In the genomic region with DNA sequence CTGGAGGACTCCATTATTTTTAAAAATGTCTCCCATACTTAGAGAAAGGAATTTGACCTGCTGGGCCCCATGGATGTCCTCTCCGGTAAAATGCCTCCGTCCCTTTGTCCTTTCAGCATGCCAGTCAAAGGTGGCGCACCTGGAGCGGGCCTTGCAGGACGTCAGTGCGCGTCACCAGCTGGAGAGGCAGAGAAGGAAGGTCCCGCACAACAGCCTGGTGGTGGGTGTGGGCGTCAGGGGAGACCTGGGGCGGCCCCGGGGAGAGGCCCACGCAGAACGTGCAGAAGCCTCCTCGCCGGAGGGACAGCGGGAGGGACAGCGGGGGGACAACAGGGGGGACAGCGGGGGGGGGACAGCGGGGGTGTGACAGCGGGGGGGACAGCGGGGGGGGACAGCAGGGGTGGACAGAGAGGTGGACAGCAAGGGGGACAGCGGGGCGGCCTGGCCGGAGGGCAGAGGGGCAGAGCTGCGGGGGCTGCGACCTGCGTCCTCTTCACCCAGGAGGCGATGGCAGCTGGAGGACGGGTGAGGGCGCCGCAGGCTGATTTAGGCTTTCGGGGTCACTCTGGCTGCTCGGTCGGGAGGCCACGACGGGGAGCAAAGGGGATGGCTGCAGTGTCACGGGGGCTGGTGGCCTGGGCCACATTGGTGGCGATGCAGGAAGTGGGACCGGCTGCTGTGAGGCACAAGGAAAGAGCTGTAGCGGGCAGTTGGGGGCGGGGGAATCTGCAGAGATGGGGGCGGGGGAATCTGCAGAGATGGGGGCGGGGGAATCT, we compare ENCODE assay signal across 17 cellular contexts. TPM values are rescaled to one million over a fixed set of nuclear protein-coding genes. Genes with fewer than 3 reads are reported as not detected.
DNase-seq lines count a peak whose midpoint lies in the region; ATAC-seq, FAIRE-seq and TF ChIP-seq lines count a peak whose summit lies in the region.
"Had no signal": no experiment of that assay in that cellular context is flagged by ENCODE, and none has a peak within 500 bp of the region (broad histone marks: within the 10 kb centered on the region; RNA-seq: fewer than 3 reads in every experiment).

No MANE protein-coding gene starts in this region.

- H3K36me3 Mint-ChIP-seq in activated T-helper 17 cell treated with anti-CD3 and anti-CD28 coated beads, Interleukin-2, amount 50 U/mL, for 72 hours (ENCODE audit: low read depth): no peaks in the 10 kb centered on the region

- BruUV-seq in OCI-LY7 (replicated peaks; lab: Mats Ljungman, UMichigan): no TSS peak

- no peaks in the 10 kb centered on the region for H3K79me2 ChIP-seq in OCI-LY7 (ENCODE audit: insufficient read depth, low read depth, low read length)

- no peak for FAIRE-seq in A549 (lab: Jason Lieb, UNC)
- FAIRE-seq: colon had no signal

- H3K27me3 Mint-ChIP-seq in activated T-helper 17 cell treated with anti-CD3 and anti-CD28 coated beads, Interleukin-2, amount 50 U/mL, for 72 hours: no peaks in the 10 kb centered on the region

- H3K79me1 ChIP-seq in mesenchymal stem cell (replicated peaks; ENCODE audit: low read length, poor library complexity, severe bottlenecking): no peaks in the 10 kb centered on the region

- TF ChIP-seq EP300 in A549 (IDR thresholded peaks at IDR 0.05): no peak

- H3K9me3 ChIP-seq in A549 (no peaks in the 10 kb centered on the region), mesenchymal stem cell (ENCODE audit: control insufficient read depth, low read length) (no peaks in the 10 kb centered on the region), ascending aorta (no peaks in the 10 kb centered on the region), OCI-LY7 (ENCODE audit: low read length) (no peaks in the 10 kb centered on the region)
- H3K9me3 ChIP-seq: adrenal gland, lower lobe of right lung, thoracic aorta had no signal

- peak in 1 of 2 experiments; percentile 22 for DNase-seq in A549 (ENCODE audit: low read depth in 1 of 2, low spot score in 1 of 2)
- DNase-seq in mesenchymal stem cell: no peak
- no peak for DNase-seq in ascending aorta (ENCODE audit: low spot score in 2 of 2)
- DNase-seq in NCI-H226: no peak
- DNase-seq in OCI-LY7 (ENCODE audit: low spot score): no peak
- DNase-seq in KBM-7: no peak
- DNase-seq: activated B cell treated with CpG ODN at 0.5 μM for 24 hours, activated T-cell treated with anti-CD3 and anti-CD28 coated beads for 4 hours, erythroblast, lower lobe of right lung, NCI-H187 treated with DMSO at 0.1 percent for 48 hours, occipital lobe had no signal

- 80% methylated on average over 14 of the region's 43 CpGs for WGBS in A549 (ENCODE audit: missing lambda C conversion rate)
- 57% methylated on average over 31 of the region's 43 CpGs for WGBS in mesenchymal stem cell

- H3K27ac Mint-ChIP-seq in activated T-helper 17 cell treated with anti-CD3 and anti-CD28 coated beads, Interleukin-2, amount 50 U/mL, for 72 hours: no peak overlapping the region
- H3K27ac Mint-ChIP-seq: activated B cell treated with CpG ODN at 0.5 μM for 24 hours had no signal

- TF ChIP-seq CTCF in A549 (IDR thresholded peaks at IDR 0.05) (no peak), ascending aorta (IDR thresholded peaks at IDR 0.05) (no peak), OCI-LY7 (conservative IDR thresholded peaks at IDR 0.05; ENCODE audit: low read length) (no peak)

- H3K4me3 ChIP-seq in A549: no peak overlapping the region
- H3K4me3 ChIP-seq in mesenchymal stem cell (ENCODE audit: insufficient read depth in 1 of 2, low read depth in 1 of 2, low read length in 2 of 2): no peak overlapping the region
- H3K4me3 ChIP-seq in ascending aorta: no peak overlapping the region
- H3K4me3 ChIP-seq in OCI-LY7 (ENCODE audit: low read depth, low read length, poor library complexity, severe bottlenecking): no peak overlapping the region
- H3K4me3 ChIP-seq: adrenal gland, lower lobe of right lung, thoracic aorta had no signal

- no peak for TF ChIP-seq POLR2A in A549 (IDR thresholded peaks at IDR 0.05; ENCODE audit: low read length)

- H3K36me3 ChIP-seq in mesenchymal stem cell (ENCODE audit: control insufficient read depth in 1 of 2, insufficient read depth in 2 of 2, low read depth in 1 of 2, low read length in 2 of 2): no peaks in the 10 kb centered on the region
- H3K36me3 ChIP-seq in ascending aorta: no peaks in the 10 kb centered on the region
- no peaks in the 10 kb centered on the region for H3K36me3 ChIP-seq in OCI-LY7 (ENCODE audit: insufficient read depth, low read length)
- H3K36me3 ChIP-seq: adrenal gland, lower lobe of right lung, thoracic aorta had no signal

- in situ Hi-C loops in KBM-7 (cut with MboI; ENCODE audit: low pct_unique_long_range_greater_than_20kb, low sequenced_read_pairs): no loop called here

- ATAC-seq in A549 (peak; percentile 30 to 59; a peak in 5 of 6 replicates), GM18519 (IDR thresholded peaks at IDR 0.05; ENCODE audit: low FRiP score, unreplicated experiment) (peak; percentile 51)
- ATAC-seq in activated T-helper 17 cell treated with anti-CD3 and anti-CD28 coated beads, Interleukin-2, amount 50 U/mL, for 72 hours (replicated peaks): peak; percentile 59
- ATAC-seq: lower lobe of right lung had no signal

- peak overlapping the region; percentile 72 for H2AFZ ChIP-seq in mesenchymal stem cell (ENCODE audit: low read depth, low read length)
- no peak overlapping the region for H2AFZ ChIP-seq in OCI-LY7 (ENCODE audit: low read length)

- no peak overlapping the region for H2AK5ac ChIP-seq in mesenchymal stem cell (ENCODE audit: low read length, severe bottlenecking)

- intact Hi-C loops in ascending aorta (cut with DNase I) (no loop called here), OCI-LY7 (cut with micrococcal nuclease; ENCODE audit: unreplicated experiment) (no loop called here)

- POLR2A ChIA-PET in A549 (lab: Yijun Ruan, JAX) (no interaction called here), OCI-LY7 (lab: Charles Lee) (no interaction called here)

- no peaks in the 10 kb centered on the region for H3K9me3 Mint-ChIP-seq in activated T-helper 17 cell treated with anti-CD3 and anti-CD28 coated beads, Interleukin-2, amount 50 U/mL, for 72 hours

- no peaks in the 10 kb centered on the region for H4K20me1 ChIP-seq in OCI-LY7 (ENCODE audit: insufficient read depth, low read length)

- H3K27me3 ChIP-seq in mesenchymal stem cell (ENCODE audit: control insufficient read depth in 1 of 2, insufficient read depth in 1 of 2, low read length in 2 of 2) (peaks cover 0 to 23% of the 10 kb centered on the region in 2 experiments), ascending aorta (no peaks in the 10 kb centered on the region)
- H3K27me3 ChIP-seq: adrenal gland had no signal

- H3K4me3 Mint-ChIP-seq in activated T-helper 17 cell treated with anti-CD3 and anti-CD28 coated beads, Interleukin-2, amount 50 U/mL, for 72 hours: peak overlapping the region; percentile 10
- H3K4me3 Mint-ChIP-seq: activated B cell treated with CpG ODN at 0.5 μM for 24 hours had no signal

- H3K4me1 ChIP-seq in A549 (0 out of 3 replicates have a peak, but pooled peaks cover 7% of the 10 kb centered on the region), mesenchymal stem cell (ENCODE audit: control insufficient read depth, insufficient read depth, low read depth, low read length) (no peaks in the 10 kb centered on the region), ascending aorta (no peaks in the 10 kb centered on the region), OCI-LY7 (ENCODE audit: insufficient read depth, low read length, poor library complexity, severe bottlenecking) (no peaks in the 10 kb centered on the region)
- H3K4me1 ChIP-seq: adrenal gland, lower lobe of right lung had no signal

- H3K27ac ChIP-seq in A549: peak overlapping the region in 1 of 2 experiments; percentile 75; a peak in 3 of 6 replicates
- no peak overlapping the region for H3K27ac ChIP-seq in mesenchymal stem cell (ENCODE audit: low read length, poor library complexity, severe bottlenecking)
- no peak overlapping the region for H3K27ac ChIP-seq in ascending aorta
- no peak overlapping the region for H3K27ac ChIP-seq in OCI-LY7 (ENCODE audit: low read depth, low read length, poor library complexity, severe bottlenecking)
- H3K27ac ChIP-seq: adrenal gland, lower lobe of right lung, thoracic aorta had no signal

- no peak overlapping the region for H3K9ac ChIP-seq in mesenchymal stem cell (ENCODE audit: low read length)

- TF ChIP-seq RAD21 in A549 (conservative IDR thresholded peaks at IDR 0.05 in 1 of 2, IDR thresholded peaks at IDR 0.05 in 1 of 2): 0 out of 5 replicates have a peak, but pooled peaks of 1 of the 2 experiments have one; percentile 11

- H2BK120ac ChIP-seq in mesenchymal stem cell (ENCODE audit: low read depth, low read length): peak overlapping the region; percentile 8

- peak overlapping the region; percentile 95 for H4K8ac ChIP-seq in mesenchymal stem cell (ENCODE audit: low read length)

- no peaks in the 10 kb centered on the region for H3K4me1 Mint-ChIP-seq in activated T-helper 17 cell treated with anti-CD3 and anti-CD28 coated beads, Interleukin-2, amount 50 U/mL, for 72 hours
- H3K4me1 Mint-ChIP-seq: activated B cell treated with CpG ODN at 0.5 μM for 24 hours had no signal

- peak overlapping the region; percentile 83 for H4K91ac ChIP-seq in mesenchymal stem cell (ENCODE audit: low read length)

- peak overlapping the region; percentile 89 to 94 for H3K18ac ChIP-seq in mesenchymal stem cell (ENCODE audit: low read depth in 1 of 2, low read length in 2 of 2)

- no peak overlapping the region for H3K14ac ChIP-seq in mesenchymal stem cell (ENCODE audit: low read length in 2 of 2)

- CTCF ChIA-PET in A549 (lab: Yijun Ruan, JAX): interaction anchor here (0.6 to 1.2 kb wide), 3 partner anchors 134 to 314 kb away, joined by 3 to 4 read pairs (median 3); no protein-coding TSS in a partner anchor
- CTCF ChIA-PET in OCI-LY7 (lab: Charles Lee; ENCODE audit: unreplicated experiment): no interaction called here

- H3K4me2 ChIP-seq in A549: peak overlapping the region; percentile 34; the same call in 1 of the 3 replicates
- no peak overlapping the region for H3K4me2 ChIP-seq in mesenchymal stem cell (ENCODE audit: low read length, poor library complexity, severe bottlenecking)
- H3K4me2 ChIP-seq in OCI-LY7 (ENCODE audit: low read length): no peak overlapping the region

- H2BK12ac ChIP-seq in mesenchymal stem cell (ENCODE audit: low read length in 2 of 2): peak overlapping the region in 1 of 2 experiments; percentile 60

- no peak overlapping the region for H3K23ac ChIP-seq in mesenchymal stem cell (ENCODE audit: low read length in 2 of 2)

- H3K4ac ChIP-seq in mesenchymal stem cell (ENCODE audit: low read depth in 1 of 2, low read length in 2 of 2): no peak overlapping the region

- H2BK5ac ChIP-seq in mesenchymal stem cell (ENCODE audit: low read depth, low read length, poor library complexity, severe bottlenecking): no peak overlapping the region

- no peaks in the 10 kb centered on the region for H3K9me2 ChIP-seq in OCI-LY7 (ENCODE audit: insufficient read depth, low read length)

- no peak overlapping the region for H2BK15ac ChIP-seq in mesenchymal stem cell (ENCODE audit: low read depth, poor library complexity, severe bottlenecking)

RNA-seq across cellular contexts. Expression of a gene that starts 0.9 kb away (rescaled TPM):
- polyA plus RNA-seq in A549 (2011; rRNA removed) (0.04 and 0.13 TPM in 2 replicates), A549 (2017; fragmentation: RNase III; extraction: RNeasy Plus Mini Kit Qiagen cat#74134 plus additional on column Dnase treatment) (0.06 to 0.49 TPM (median 0.15 TPM) in 3 replicates)
- polyA plus RNA-seq in A549 (2012; cell fraction: cytosol; rRNA removed): 0.05 and 0.07 TPM in 2 replicates
- 0.16 and 0.24 TPM in 2 replicates for polyA plus RNA-seq in A549 (2012; cell fraction: nucleus; rRNA removed)
- not detected in 2 replicates for polyA minus RNA-seq in A549 (2011; rRNA and poly(A)+ RNA removed)
- 1 to 10 TPM in 1 of 2 donors, not detected in 1; 1.8 TPM for total RNA-seq in activated T-helper 17 cell treated with anti-CD3 and anti-CD28 coated beads, Interleukin-2, amount 50 U/mL, for 72 hours
- polyA plus RNA-seq in mesenchymal stem cell (2013, experiment 1 of 2): 0.40 TPM
- 0.63 TPM for polyA plus RNA-seq in mesenchymal stem cell (2013, experiment 2 of 2)
- total RNA-seq in ascending aorta (not detected), OCI-LY7 (2022) (not detected in 2 replicates)
- not detected in 2 replicates for total RNA-seq in OCI-LY7 (2014; rRNA removed; shearing (Covaris generic))
- total RNA-seq: activated B cell treated with CpG ODN at 0.5 μM for 24 hours, adrenal gland, occipital lobe, thoracic aorta had no signal
